In genomic region chr20:2799271-2799670, GRCh38 we compare ENCODE assay signal across 12 cellular contexts. TPM values are rescaled to one million over a fixed set of nuclear protein-coding genes. Genes with fewer than 3 reads are reported as not detected.
DNase-seq lines count a peak whose midpoint lies in the region; TF ChIP-seq lines count a peak whose summit lies in the region.
"Had no signal": no experiment of that assay in that cellular context is flagged by ENCODE, and none has a peak within 500 bp of the region (broad histone marks: within the 10 kb centered on the region; RNA-seq: fewer than 3 reads in every experiment).

No MANE protein-coding gene starts in this region.

- H3K27ac ChIP-seq in mesenchymal stem cell (ENCODE audit: low read length, poor library complexity, severe bottlenecking) (no peak overlapping the region), uterus (peak overlapping the region; percentile 54 to 77)

- H2BK12ac ChIP-seq in mesenchymal stem cell (ENCODE audit: low read length in 2 of 2): no peak overlapping the region

- H3K23ac ChIP-seq in mesenchymal stem cell (ENCODE audit: low read length in 2 of 2): no peak overlapping the region

- no peak overlapping the region for H4K91ac ChIP-seq in mesenchymal stem cell (ENCODE audit: low read length)

- H3K18ac ChIP-seq in mesenchymal stem cell (ENCODE audit: low read depth in 1 of 2, low read length in 2 of 2): no peak overlapping the region

- peak overlapping the region; percentile 85 for H3K9ac ChIP-seq in mesenchymal stem cell (ENCODE audit: low read length)

- no peak overlapping the region for H2BK15ac ChIP-seq in mesenchymal stem cell (ENCODE audit: low read depth, poor library complexity, severe bottlenecking)

- no peak for DNase-seq in activated naive CD4-positive, alpha-beta T cell treated with anti-CD3 and anti-CD28 coated beads, Interleukin-2, amount 50 U/mL, for 16 hours
- DNase-seq in mesenchymal stem cell: no peak
- DNase-seq in uterus: no peak
- no peak for DNase-seq in foreskin fibroblast
- DNase-seq in stimulated activated CD4-positive, alpha-beta T cell treated with anti-CD3 and anti-CD28 coated beads, Interleukin-15, amount 100 ng/mL, for 24 hours: no peak
- no peak for DNase-seq in iPS-NIHi11 (ENCODE audit: low spot score)
- DNase-seq: activated gamma-delta T cell treated with Interleukin-2 at 50 U/mL for 16 hours, GOT3 had no signal

- no peaks in the 10 kb centered on the region for H3K9me3 Mint-ChIP-seq in activated naive CD4-positive, alpha-beta T cell treated with anti-CD3 and anti-CD28 coated beads, Interleukin-2, amount 50 U/mL, for 24 hours
- no peaks in the 10 kb centered on the region for H3K9me3 Mint-ChIP-seq in activated naive CD8-positive, alpha-beta T cell (ENCODE audit: low read depth)

- H3K27me3 ChIP-seq in mesenchymal stem cell (ENCODE audit: control insufficient read depth in 1 of 2, insufficient read depth in 1 of 2, low read length in 2 of 2) (peaks cover 10 to 32% of the 10 kb centered on the region in 2 experiments), uterus (no peaks in the 10 kb centered on the region)

- no peak overlapping the region for H2BK120ac ChIP-seq in mesenchymal stem cell (ENCODE audit: low read depth, low read length)

- no peak overlapping the region for H3K4ac ChIP-seq in mesenchymal stem cell (ENCODE audit: low read depth in 1 of 2, low read length in 2 of 2)

- H3K4me1 ChIP-seq in mesenchymal stem cell (ENCODE audit: control insufficient read depth, insufficient read depth, low read depth, low read length): peaks cover 16% of the 10 kb centered on the region
- peaks cover 0 to 6% of the 10 kb centered on the region in 2 donors for H3K4me1 ChIP-seq in uterus

- H3K79me1 ChIP-seq in mesenchymal stem cell (replicated peaks; ENCODE audit: low read length, poor library complexity, severe bottlenecking): no peaks in the 10 kb centered on the region

- H3K4me3 ChIP-seq in mesenchymal stem cell (ENCODE audit: insufficient read depth in 1 of 2, low read depth in 1 of 2, low read length in 2 of 2) (peak overlapping the region in 1 of 2 experiments; percentile 89), uterus (peak overlapping the region; percentile 35 to 43), foreskin fibroblast (ENCODE audit: low read depth in 1 of 2, low read length in 2 of 2) (peak overlapping the region in 1 of 2 donors; percentile 63)

- peak overlapping the region; percentile 93 for H3K4me3 Mint-ChIP-seq in activated naive CD4-positive, alpha-beta T cell treated with anti-CD3 and anti-CD28 coated beads, Interleukin-2, amount 50 U/mL, for 24 hours
- peak overlapping the region; percentile 97 for H3K4me3 Mint-ChIP-seq in activated naive CD8-positive, alpha-beta T cell

- H3K36me3 ChIP-seq in mesenchymal stem cell (ENCODE audit: control insufficient read depth in 1 of 2, insufficient read depth in 2 of 2, low read depth in 1 of 2, low read length in 2 of 2) (peaks cover 38 to 42% of the 10 kb centered on the region in 2 experiments), uterus (no peaks in the 10 kb centered on the region)

- no peak overlapping the region for H2BK5ac ChIP-seq in mesenchymal stem cell (ENCODE audit: low read depth, low read length, poor library complexity, severe bottlenecking)

- no peak overlapping the region for H4K8ac ChIP-seq in mesenchymal stem cell (ENCODE audit: low read length)

- no peak overlapping the region for H3K14ac ChIP-seq in mesenchymal stem cell (ENCODE audit: low read length in 2 of 2)

- H3K27me3 Mint-ChIP-seq in activated naive CD4-positive, alpha-beta T cell treated with anti-CD3 and anti-CD28 coated beads, Interleukin-2, amount 50 U/mL, for 24 hours: peaks cover 46% of the 10 kb centered on the region
- H3K27me3 Mint-ChIP-seq in activated naive CD8-positive, alpha-beta T cell: peaks cover 28% of the 10 kb centered on the region

- 71% methylated on average over 9 of the region's 9 CpGs for WGBS in mesenchymal stem cell

- H3K9me3 ChIP-seq in mesenchymal stem cell (ENCODE audit: control insufficient read depth, low read length) (no peaks in the 10 kb centered on the region), uterus (no peaks in the 10 kb centered on the region)

- peak overlapping the region; percentile 7 for H2AFZ ChIP-seq in mesenchymal stem cell (ENCODE audit: low read depth, low read length)

- intact Hi-C loops in uterus (cut with DNase I; ENCODE audit: low total_unique reads): no loop called here

- peaks cover 2% of the 10 kb centered on the region for H3K36me3 Mint-ChIP-seq in activated naive CD4-positive, alpha-beta T cell treated with anti-CD3 and anti-CD28 coated beads, Interleukin-2, amount 50 U/mL, for 24 hours
- peaks cover 4% of the 10 kb centered on the region for H3K36me3 Mint-ChIP-seq in activated naive CD8-positive, alpha-beta T cell

- H3K4me1 Mint-ChIP-seq in activated naive CD4-positive, alpha-beta T cell treated with anti-CD3 and anti-CD28 coated beads, Interleukin-2, amount 50 U/mL, for 24 hours: peaks cover 26% of the 10 kb centered on the region
- H3K4me1 Mint-ChIP-seq in activated naive CD8-positive, alpha-beta T cell (ENCODE audit: low read depth): peaks cover 23% of the 10 kb centered on the region

- TF ChIP-seq CTCF in uterus (IDR thresholded peaks at IDR 0.05): no peak
- TF ChIP-seq CTCF in foreskin fibroblast (IDR thresholded peaks at IDR 0.05; ENCODE audit: low read depth, low read length): no peak

- H2AK5ac ChIP-seq in mesenchymal stem cell (ENCODE audit: low read length, severe bottlenecking): no peak overlapping the region

- H3K27ac Mint-ChIP-seq in activated naive CD4-positive, alpha-beta T cell treated with anti-CD3 and anti-CD28 coated beads, Interleukin-2, amount 50 U/mL, for 24 hours: peak overlapping the region; percentile 71
- no peak overlapping the region for H3K27ac Mint-ChIP-seq in activated naive CD8-positive, alpha-beta T cell

- peak overlapping the region; percentile 91 for H3K4me2 ChIP-seq in mesenchymal stem cell (ENCODE audit: low read length, poor library complexity, severe bottlenecking)

- no peak for TF ChIP-seq POLR2A in uterus (IDR thresholded peaks at IDR 0.05)

RNA-seq across cellular contexts. Expression of gene CPXM1, which starts 1.2 kb away (rescaled TPM):
- 7.2 TPM for polyA plus RNA-seq in mesenchymal stem cell (2013, experiment 1 of 2)
- 7.2 TPM for polyA plus RNA-seq in mesenchymal stem cell (2013, experiment 2 of 2)
- 100 to 1,000 TPM in 1 of 4 donors, 10 to 100 TPM in 3; 15.3 to 154 (median 19.1) TPM for total RNA-seq in uterus

RNA-seq across cellular contexts. Expression of gene C20orf141, which starts 15.5 kb away (rescaled TPM):
- 0.18 TPM for polyA plus RNA-seq in mesenchymal stem cell (2013, experiment 1 of 2)
- polyA plus RNA-seq in mesenchymal stem cell (2013, experiment 2 of 2): 0.11 TPM
- total RNA-seq in uterus: not detected
- total RNA-seq: epithelial cell of proximal tubule, lung microvascular endothelial cell had no signal

RNA-seq across cellular contexts. Expression of gene TMEM239, which starts 16.9 kb away (rescaled TPM):
- polyA plus RNA-seq in mesenchymal stem cell (2013, experiment 1 of 2): not detected
- not detected for polyA plus RNA-seq in mesenchymal stem cell (2013, experiment 2 of 2)
- not detected for total RNA-seq in uterus
- total RNA-seq: epithelial cell of proximal tubule, lung microvascular endothelial cell had no signal

RNA-seq across cellular contexts. Expression of gene PCED1A, which starts 41.2 kb away (rescaled TPM):
- 44.6 TPM for polyA plus RNA-seq in mesenchymal stem cell (2013, experiment 1 of 2)
- polyA plus RNA-seq in mesenchymal stem cell (2013, experiment 2 of 2): 43.2 TPM
- total RNA-seq in uterus: 10 to 100 TPM; 13.5 to 43.6 (median 31.3) TPM

RNA-seq across cellular contexts. Expression of gene VPS16, which starts 41.3 kb away (rescaled TPM):
- 25.8 TPM for polyA plus RNA-seq in mesenchymal stem cell (2013, experiment 1 of 2)
- 22.7 TPM for polyA plus RNA-seq in mesenchymal stem cell (2013, experiment 2 of 2)
- total RNA-seq in uterus: 10 to 100 TPM in 3 of 4 donors, 1 to 10 TPM in 1; 5.9 to 48.6 (median 37.9) TPM
